Comparison of ENCODE assay signal across 1 cellular context in genomic region chr2:26184555-26185303, GRCh38.
TF ChIP-seq lines count a peak whose summit lies in the region.

No MANE protein-coding gene starts in this region.

TF ChIP-seq in A549, 52 proteins besides CTCF, POLR2A, EP300 and RAD21 (continued from another document):
- no peak for TF ChIP-seq USF2 (IDR thresholded peaks at IDR 0.05)
- no peak for TF ChIP-seq MAFK (IDR thresholded peaks at IDR 0.05; ENCODE audit: partially characterized antibody)
- no peak for TF ChIP-seq HMGXB4 (CRISPR knock-in tag; IDR thresholded peaks at IDR 0.05; ENCODE audit: borderline replicate concordance)
- TF ChIP-seq PHF8 (IDR thresholded peaks at IDR 0.05; ENCODE audit: borderline replicate concordance, low read depth), result peak; percentile 25; the same call in 1 of the 2 replicates
- peak; percentile 75; the same call in 1 of the 2 replicates for TF ChIP-seq MYC (IDR thresholded peaks at IDR 0.05; ENCODE audit: borderline replicate concordance, low read length)
- TF ChIP-seq HEYL (CRISPR knock-in tag; IDR thresholded peaks at IDR 0.05), result no peak
- no peak for TF ChIP-seq ZSCAN20 (CRISPR knock-in tag; IDR thresholded peaks at IDR 0.05)
- no peak for TF ChIP-seq FOXS1 (CRISPR knock-in tag; IDR thresholded peaks at IDR 0.05)
